21 cellular contexts compared by ENCODE assay signal in genomic region chr2:238006500-238006899, GRCh38.
"Had no signal": no experiment of that assay in that cellular context is flagged by ENCODE, and none has a peak within 500 bp of the region (broad histone marks: within the 10 kb centered on the region; RNA-seq: fewer than 3 reads in every experiment).

No MANE protein-coding gene starts in this region.

- H3K4me3 Mint-ChIP-seq: activated CD8-positive, alpha-beta memory T cell treated with anti-CD3 and anti-CD28 coated beads, Interleukin-2, amount 10 ng/mL, durations not matched to agents 7 days and 5 days; activated naive CD4-positive, alpha-beta T cell treated with anti-CD3 and anti-CD28 coated beads for 36 hours; T-helper 2 cell treated with Interferon-gamma antibody and Interleukin-4, amounts not matched to agents 5 μg/mL and 100 μg/mL, for 36 hours; type B pancreatic cell had no signal

- FAIRE-seq: astrocyte had no signal

- H3K27ac Mint-ChIP-seq: activated CD8-positive, alpha-beta memory T cell treated with anti-CD3 and anti-CD28 coated beads, Interleukin-2, amount 10 ng/mL, durations not matched to agents 7 days and 5 days; activated naive CD4-positive, alpha-beta T cell treated with anti-CD3 and anti-CD28 coated beads for 36 hours; type B pancreatic cell had no signal

- H3K27me3 Mint-ChIP-seq: activated CD8-positive, alpha-beta memory T cell treated with anti-CD3 and anti-CD28 coated beads, Interleukin-2, amount 10 ng/mL, durations not matched to agents 7 days and 5 days; type B pancreatic cell had no signal

- ATAC-seq: activated CD4-positive, CD25-positive, alpha-beta regulatory T cell treated with anti-CD3 and anti-CD28 coated beads, Interleukin-2, amount 50 U/mL, for 24 hours; activated CD8-positive, alpha-beta memory T cell treated with anti-CD3 and anti-CD28 coated beads, Interleukin-2, amount 10 ng/mL, durations not matched to agents 7 days and 5 days; esophagus mucosa; gastrocnemius medialis; psoas muscle; right cardiac atrium had no signal

- DNase-seq: activated CD4-positive, alpha-beta T cell treated with anti-CD3 and anti-CD28 coated beads, Interleukin-2, amount 50 U/mL, for 48 hours; activated CD8-positive, alpha-beta memory T cell treated with anti-CD3 and anti-CD28 coated beads, Interleukin-2, amount 10 ng/mL, durations not matched to agents 7 days and 5 days; activated naive CD4-positive, alpha-beta T cell treated with anti-CD3 and anti-CD28 coated beads for 36 hours; adrenal gland; cortex of kidney; effector CD4-positive, alpha-beta T cell; gastrocnemius medialis; head of caudate nucleus; kidney glomerular epithelial cell; left ventricle myocardium inferior; mammary epithelial cell; ovary; psoas muscle; right cardiac atrium; stimulated activated CD4-positive, alpha-beta T cell treated with anti-CD3 and anti-CD28 coated beads, Interleukin-2, amount 100 ng/mL, for 24 hours; testis had no signal

- H3K9me3 Mint-ChIP-seq: activated naive CD4-positive, alpha-beta T cell treated with anti-CD3 and anti-CD28 coated beads for 36 hours; T-helper 2 cell treated with Interferon-gamma antibody and Interleukin-4, amounts not matched to agents 5 μg/mL and 100 μg/mL, for 36 hours; type B pancreatic cell had no signal
